In genomic region chr7:47483604-47484273, GRCh38 we compare ENCODE assay signal across 13 cellular contexts.
DNase-seq lines count a peak whose midpoint lies in the region; ATAC-seq and TF ChIP-seq lines count a peak whose summit lies in the region.
"Had no signal": no experiment of that assay in that cellular context is flagged by ENCODE, and none has a peak within 500 bp of the region (broad histone marks: within the 10 kb centered on the region; RNA-seq: fewer than 3 reads in every experiment).

No MANE protein-coding gene starts in this region.

- no peak for TF ChIP-seq POLR2A in upper lobe of left lung (IDR thresholded peaks at IDR 0.05)

- peaks cover 40% of the 10 kb centered on the region for H3K4me1 ChIP-seq in cardiac muscle cell (ENCODE audit: low read depth)
- peaks cover 26% of the 10 kb centered on the region for H3K4me1 ChIP-seq in right cardiac atrium (ENCODE audit: control insufficient read depth, insufficient read depth, low read length)
- peaks cover 40 to 54% (median 49%) of the 10 kb centered on the region in 4 donors for H3K4me1 ChIP-seq in upper lobe of left lung

- H3K9me3 ChIP-seq in cardiac muscle cell (ENCODE audit: low read depth) (no peaks in the 10 kb centered on the region), SU-DHL-6 (ENCODE audit: insufficient read depth, low read length) (no peaks in the 10 kb centered on the region), right cardiac atrium (ENCODE audit: control insufficient read depth, low read length) (no peaks in the 10 kb centered on the region), upper lobe of left lung (no peaks in the 10 kb centered on the region)
- H3K9me3 ChIP-seq: esophagus squamous epithelium had no signal

- H3K9me2 ChIP-seq in SU-DHL-6 (replicated peaks; ENCODE audit: insufficient read depth, low read length): no peaks in the 10 kb centered on the region

- no peak for ATAC-seq in left ventricle myocardium superior
- ATAC-seq in right cardiac atrium: no peak
- ATAC-seq in upper lobe of left lung (ENCODE audit: low FRiP score in 2 of 2): no peak

- TF ChIP-seq EP300 in upper lobe of left lung (IDR thresholded peaks at IDR 0.05): no peak

- peak; percentile 32 for TF ChIP-seq CTCF in cardiac muscle cell (IDR thresholded peaks at IDR 0.05; ENCODE audit: low read depth, low read length)
- peak; percentile 25 for TF ChIP-seq CTCF in SU-DHL-6 (IDR thresholded peaks at IDR 0.05; ENCODE audit: insufficient read depth, low read length, poor library complexity, severe bottlenecking)
- TF ChIP-seq CTCF in upper lobe of left lung (IDR thresholded peaks at IDR 0.05): no peak

- no peaks in the 10 kb centered on the region for H4K20me1 ChIP-seq in SU-DHL-6 (ENCODE audit: low read depth, low read length)

- H3K27ac ChIP-seq in cardiac muscle cell (peak overlapping the region; percentile 98), SU-DHL-6 (ENCODE audit: low read depth, low read length) (no peak overlapping the region), right cardiac atrium (ENCODE audit: low read length) (peak overlapping the region; percentile 41), upper lobe of left lung (peak overlapping the region; percentile 11 to 38 (median 26))
- H3K27ac ChIP-seq: C4-2B, esophagus squamous epithelium, HL-60 had no signal

- H3K36me3 ChIP-seq in cardiac muscle cell: no peaks in the 10 kb centered on the region
- H3K36me3 ChIP-seq in SU-DHL-6 (ENCODE audit: low read length): no peaks in the 10 kb centered on the region
- no peaks in the 10 kb centered on the region for H3K36me3 ChIP-seq in upper lobe of left lung
- H3K36me3 ChIP-seq: esophagus squamous epithelium had no signal

- H2AFZ ChIP-seq in SU-DHL-6 (ENCODE audit: low read depth, low read length, severe bottlenecking): no peak overlapping the region

- no peaks in the 10 kb centered on the region for H3F3A ChIP-seq in SU-DHL-6 (ENCODE audit: insufficient read depth)

- 87% methylated on average over 16 of the region's 16 CpGs for WGBS in right cardiac atrium
- WGBS in upper lobe of left lung, 2 donors: 83 to 87% methylated on average over 16 of the region's 16 CpGs

- DNase-seq in cardiac muscle cell (ENCODE audit: low read depth in 1 of 2, low spot score in 1 of 2) (peak in 1 of 2 donors; percentile 49), left ventricle myocardium superior (no peak), right cardiac atrium (no peak), upper lobe of left lung (no peak), DMS153 (lab: John Stamatoyannopoulos, UW) (no peak), SIG-M5 treated with dmso at 0.1 percent for 504 hours (lab: John Stamatoyannopoulos, UW; ENCODE audit: unreplicated experiment) (no peak)
- no peak for DNase-seq in activated T-cell treated with anti-CD3 and anti-CD28 coated beads, Interleukin-2, amount 50 U/mL, for 48 hours
- DNase-seq: activated CD4-positive, CD25-positive, alpha-beta regulatory T cell treated with anti-CD3 and anti-CD28 coated beads, Interleukin-2, amount 50 U/mL, for 72 hours; activated naive CD8-positive, alpha-beta T cell treated with anti-CD3 and anti-CD28 coated beads, Interleukin-2, amount 10 ng/mL, durations not matched to agents 7 days and 5 days; esophagus squamous epithelium had no signal

- peaks cover 28% of the 10 kb centered on the region for H3K79me2 ChIP-seq in SU-DHL-6 (ENCODE audit: insufficient read depth, low read length)

- H3K4me2 ChIP-seq in SU-DHL-6 (ENCODE audit: low read depth, low read length, poor library complexity, severe bottlenecking): no peak overlapping the region

- H3K9ac ChIP-seq in SU-DHL-6 (ENCODE audit: low read length): no peak overlapping the region

- H3K4me3 ChIP-seq in cardiac muscle cell: no peak overlapping the region
- no peak overlapping the region for H3K4me3 ChIP-seq in SU-DHL-6 (ENCODE audit: insufficient read depth, low read length, poor library complexity, severe bottlenecking)
- no peak overlapping the region for H3K4me3 ChIP-seq in right cardiac atrium (ENCODE audit: low read length)
- no peak overlapping the region for H3K4me3 ChIP-seq in upper lobe of left lung
- H3K4me3 ChIP-seq: esophagus squamous epithelium had no signal

- intact Hi-C loops in left ventricle myocardium superior (cut with micrococcal nuclease) (no loop called here), right cardiac atrium (cut with DNase I) (no loop called here)

- H3K27me3 ChIP-seq in cardiac muscle cell: no peaks in the 10 kb centered on the region
- H3K27me3 ChIP-seq in SU-DHL-6 (ENCODE audit: low read length): no peaks in the 10 kb centered on the region
- no peaks in the 10 kb centered on the region for H3K27me3 ChIP-seq in right cardiac atrium (ENCODE audit: control insufficient read depth, insufficient read depth)
- H3K27me3 ChIP-seq in upper lobe of left lung: no peaks in the 10 kb centered on the region
- H3K27me3 ChIP-seq: esophagus squamous epithelium had no signal

Comparison
In these comparisons a context has a peak if more than half of its experiments do, and no peak if none do; other contexts are left out.
1. CTCF ChIP-seq: peak in cardiac muscle cell (single experiment) and SU-DHL-6 (single experiment); none in upper lobe of left lung (0 of 6).